ENCODE assay signal across 1 cellular context in the genomic region with DNA sequence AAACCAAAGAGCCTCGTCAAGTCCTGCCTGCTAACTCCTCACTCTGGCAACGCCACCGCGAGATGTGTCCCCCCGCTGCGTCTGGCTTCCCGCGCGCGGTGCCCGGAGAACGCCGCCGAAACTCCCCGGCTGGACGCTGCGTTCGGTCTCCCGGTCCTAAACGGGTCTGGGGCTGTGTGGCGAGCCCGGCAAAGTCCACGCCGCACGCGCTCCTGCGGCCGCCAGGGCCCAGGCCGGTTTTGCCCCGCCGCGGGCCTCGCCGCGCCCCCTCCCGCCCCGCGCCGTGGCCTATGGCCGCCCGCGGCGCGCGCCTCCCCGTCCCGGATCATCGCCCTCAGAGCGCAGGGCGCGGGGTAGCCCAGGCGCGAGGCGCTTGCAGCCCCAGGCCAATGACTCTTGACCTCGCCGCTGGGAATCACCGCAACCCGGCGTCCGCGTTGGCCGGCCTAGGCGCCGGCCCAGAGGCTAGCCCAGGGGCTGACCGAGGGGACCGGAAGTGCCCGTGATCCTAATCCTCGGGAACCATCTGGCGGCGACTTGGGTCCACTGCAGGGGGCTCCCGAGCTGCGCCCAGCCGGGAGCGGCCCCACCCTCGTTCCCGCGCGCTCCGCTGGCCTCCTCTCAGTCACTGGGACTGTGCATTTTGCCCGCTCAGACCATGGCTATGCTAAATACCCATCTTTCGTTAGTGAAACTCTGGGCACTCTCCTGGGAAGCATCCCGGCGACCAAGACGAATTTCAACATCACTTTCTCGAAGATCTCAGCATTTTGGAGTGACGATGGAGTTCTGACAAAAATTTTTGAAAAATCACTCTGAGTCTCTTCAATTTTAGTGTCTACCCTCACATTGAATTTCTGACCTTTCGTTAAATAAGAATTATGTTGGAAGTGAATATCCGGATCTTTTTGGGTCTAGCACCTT.
TF ChIP-seq lines count a peak whose summit lies in the region.

A gene (minus strand): TSS at position 214 of the 924 bp plus-strand sequence. CDS start 266 bp downstream, outside the sequence.

TF ChIP-seq in WTC11, 78 proteins besides CTCF, POLR2A, EP300 and RAD21 (continued from another document):
- TF ChIP-seq, protein P1, sequence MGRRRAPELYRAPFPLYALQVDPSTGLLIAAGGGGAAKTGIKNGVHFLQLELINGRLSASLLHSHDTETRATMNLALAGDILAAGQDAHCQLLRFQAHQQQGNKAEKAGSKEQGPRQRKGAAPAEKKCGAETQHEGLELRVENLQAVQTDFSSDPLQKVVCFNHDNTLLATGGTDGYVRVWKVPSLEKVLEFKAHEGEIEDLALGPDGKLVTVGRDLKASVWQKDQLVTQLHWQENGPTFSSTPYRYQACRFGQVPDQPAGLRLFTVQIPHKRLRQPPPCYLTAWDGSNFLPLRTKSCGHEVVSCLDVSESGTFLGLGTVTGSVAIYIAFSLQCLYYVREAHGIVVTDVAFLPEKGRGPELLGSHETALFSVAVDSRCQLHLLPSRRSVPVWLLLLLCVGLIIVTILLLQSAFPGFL (CRISPR knock-in tag; IDR thresholded peaks at IDR 0.05; ENCODE audit: borderline replicate concordance): no peak
- TF ChIP-seq, protein P2, sequence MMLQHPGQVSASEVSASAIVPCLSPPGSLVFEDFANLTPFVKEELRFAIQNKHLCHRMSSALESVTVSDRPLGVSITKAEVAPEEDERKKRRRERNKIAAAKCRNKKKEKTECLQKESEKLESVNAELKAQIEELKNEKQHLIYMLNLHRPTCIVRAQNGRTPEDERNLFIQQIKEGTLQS (CRISPR knock-in tag; conservative IDR thresholded peaks at IDR 0.05): no peak
- TF ChIP-seq NR1H2 (CRISPR knock-in tag; IDR thresholded peaks at IDR 0.05) (no peak), RORB (CRISPR knock-in tag; IDR thresholded peaks at IDR 0.05) (no peak), ETV6 (CRISPR knock-in tag; IDR thresholded peaks at IDR 0.05) (no peak; the same call in 1 of the 2 replicates), GTF2I (CRISPR knock-in tag; conservative IDR thresholded peaks at IDR 0.05) (no peak), ZNF138 (CRISPR knock-in tag; conservative IDR thresholded peaks at IDR 0.05) (no peak), FOXJ3 (CRISPR knock-in tag; IDR thresholded peaks at IDR 0.05; ENCODE audit: borderline replicate concordance) (no peak), NFYB (CRISPR knock-in tag; conservative IDR thresholded peaks at IDR 0.05; ENCODE audit: low read depth) (no peak), ZNF416 (CRISPR knock-in tag; IDR thresholded peaks at IDR 0.05) (no peak), MYBL2 (CRISPR knock-in tag; IDR thresholded peaks at IDR 0.05) (no peak), TEAD4 (CRISPR knock-in tag; IDR thresholded peaks at IDR 0.05) (no peak), FOXP1 (CRISPR knock-in tag; IDR thresholded peaks at IDR 0.05; ENCODE audit: borderline replicate concordance) (peak; percentile 86), CREM (CRISPR knock-in tag; IDR thresholded peaks at IDR 0.05) (0 out of 2 replicates have a peak, but pooled peaks have one; percentile 39), NR3C1 (CRISPR knock-in tag; conservative IDR thresholded peaks at IDR 0.05; ENCODE audit: low read depth) (no peak), TP53 (CRISPR knock-in tag; IDR thresholded peaks at IDR 0.05) (0 out of 2 replicates have a peak, but pooled peaks have one; percentile 34), SP1 (CRISPR knock-in tag; conservative IDR thresholded peaks at IDR 0.05) (peak; percentile 46; the same call in 1 of the 2 replicates), NR2C2 (CRISPR knock-in tag; IDR thresholded peaks at IDR 0.05) (no peak), ELF4 (CRISPR knock-in tag; IDR thresholded peaks at IDR 0.05; ENCODE audit: low read depth) (no peak), GRHL2 (CRISPR knock-in tag; IDR thresholded peaks at IDR 0.05; ENCODE audit: insufficient replicate concordance, severe bottlenecking) (no peak), ZNF396 (CRISPR knock-in tag; IDR thresholded peaks at IDR 0.05; ENCODE audit: borderline replicate concordance) (no peak)
- TF ChIP-seq, protein P3, sequence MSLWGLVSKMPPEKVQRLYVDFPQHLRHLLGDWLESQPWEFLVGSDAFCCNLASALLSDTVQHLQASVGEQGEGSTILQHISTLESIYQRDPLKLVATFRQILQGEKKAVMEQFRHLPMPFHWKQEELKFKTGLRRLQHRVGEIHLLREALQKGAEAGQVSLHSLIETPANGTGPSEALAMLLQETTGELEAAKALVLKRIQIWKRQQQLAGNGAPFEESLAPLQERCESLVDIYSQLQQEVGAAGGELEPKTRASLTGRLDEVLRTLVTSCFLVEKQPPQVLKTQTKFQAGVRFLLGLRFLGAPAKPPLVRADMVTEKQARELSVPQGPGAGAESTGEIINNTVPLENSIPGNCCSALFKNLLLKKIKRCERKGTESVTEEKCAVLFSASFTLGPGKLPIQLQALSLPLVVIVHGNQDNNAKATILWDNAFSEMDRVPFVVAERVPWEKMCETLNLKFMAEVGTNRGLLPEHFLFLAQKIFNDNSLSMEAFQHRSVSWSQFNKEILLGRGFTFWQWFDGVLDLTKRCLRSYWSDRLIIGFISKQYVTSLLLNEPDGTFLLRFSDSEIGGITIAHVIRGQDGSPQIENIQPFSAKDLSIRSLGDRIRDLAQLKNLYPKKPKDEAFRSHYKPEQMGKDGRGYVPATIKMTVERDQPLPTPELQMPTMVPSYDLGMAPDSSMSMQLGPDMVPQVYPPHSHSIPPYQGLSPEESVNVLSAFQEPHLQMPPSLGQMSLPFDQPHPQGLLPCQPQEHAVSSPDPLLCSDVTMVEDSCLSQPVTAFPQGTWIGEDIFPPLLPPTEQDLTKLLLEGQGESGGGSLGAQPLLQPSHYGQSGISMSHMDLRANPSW (CRISPR knock-in tag; conservative IDR thresholded peaks at IDR 0.05; ENCODE audit: low read depth): no peak
- TF ChIP-seq, protein P4, sequence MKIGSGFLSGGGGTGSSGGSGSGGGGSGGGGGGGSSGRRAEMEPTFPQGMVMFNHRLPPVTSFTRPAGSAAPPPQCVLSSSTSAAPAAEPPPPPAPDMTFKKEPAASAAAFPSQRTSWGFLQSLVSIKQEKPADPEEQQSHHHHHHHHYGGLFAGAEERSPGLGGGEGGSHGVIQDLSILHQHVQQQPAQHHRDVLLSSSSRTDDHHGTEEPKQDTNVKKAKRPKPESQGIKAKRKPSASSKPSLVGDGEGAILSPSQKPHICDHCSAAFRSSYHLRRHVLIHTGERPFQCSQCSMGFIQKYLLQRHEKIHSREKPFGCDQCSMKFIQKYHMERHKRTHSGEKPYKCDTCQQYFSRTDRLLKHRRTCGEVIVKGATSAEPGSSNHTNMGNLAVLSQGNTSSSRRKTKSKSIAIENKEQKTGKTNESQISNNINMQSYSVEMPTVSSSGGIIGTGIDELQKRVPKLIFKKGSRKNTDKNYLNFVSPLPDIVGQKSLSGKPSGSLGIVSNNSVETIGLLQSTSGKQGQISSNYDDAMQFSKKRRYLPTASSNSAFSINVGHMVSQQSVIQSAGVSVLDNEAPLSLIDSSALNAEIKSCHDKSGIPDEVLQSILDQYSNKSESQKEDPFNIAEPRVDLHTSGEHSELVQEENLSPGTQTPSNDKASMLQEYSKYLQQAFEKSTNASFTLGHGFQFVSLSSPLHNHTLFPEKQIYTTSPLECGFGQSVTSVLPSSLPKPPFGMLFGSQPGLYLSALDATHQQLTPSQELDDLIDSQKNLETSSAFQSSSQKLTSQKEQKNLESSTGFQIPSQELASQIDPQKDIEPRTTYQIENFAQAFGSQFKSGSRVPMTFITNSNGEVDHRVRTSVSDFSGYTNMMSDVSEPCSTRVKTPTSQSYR (CRISPR knock-in tag; IDR thresholded peaks at IDR 0.05): no peak
- TF ChIP-seq, protein P5, sequence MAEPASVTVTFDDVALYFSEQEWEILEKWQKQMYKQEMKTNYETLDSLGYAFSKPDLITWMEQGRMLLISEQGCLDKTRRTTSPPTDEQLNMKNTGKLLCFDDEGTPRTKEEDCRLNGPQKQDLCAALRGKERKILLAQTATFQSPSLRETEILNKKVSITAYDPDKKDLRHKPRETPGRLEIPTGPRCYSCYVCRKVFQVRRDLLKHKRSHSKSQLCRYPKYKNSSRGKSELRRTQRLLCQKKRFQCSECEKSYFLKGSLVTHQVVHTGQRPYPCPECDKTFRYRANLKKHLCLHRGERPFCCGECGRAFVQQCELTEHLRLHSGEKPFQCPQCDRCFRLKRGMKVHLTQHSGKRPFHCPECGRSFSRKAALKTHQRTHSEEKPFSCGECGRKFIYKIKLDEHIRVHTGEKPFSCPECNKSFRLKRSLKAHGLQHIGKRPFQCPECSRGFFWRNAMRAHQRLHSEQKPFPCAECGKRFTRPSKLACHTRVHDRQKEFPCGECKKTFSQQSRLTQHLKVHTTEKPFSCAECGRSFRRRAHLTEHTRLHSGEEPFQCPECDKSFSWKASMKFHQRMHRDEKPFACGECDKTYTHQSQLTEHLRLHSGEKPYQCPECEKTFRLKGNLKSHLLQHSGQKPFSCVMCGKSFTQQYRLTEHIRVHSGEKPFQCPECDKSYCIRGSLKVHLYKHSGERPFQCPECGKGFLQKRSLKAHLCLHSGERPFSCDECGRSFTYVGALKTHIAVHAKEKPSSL (CRISPR knock-in tag; conservative IDR thresholded peaks at IDR 0.05): no peak
- TF ChIP-seq, protein P6, sequence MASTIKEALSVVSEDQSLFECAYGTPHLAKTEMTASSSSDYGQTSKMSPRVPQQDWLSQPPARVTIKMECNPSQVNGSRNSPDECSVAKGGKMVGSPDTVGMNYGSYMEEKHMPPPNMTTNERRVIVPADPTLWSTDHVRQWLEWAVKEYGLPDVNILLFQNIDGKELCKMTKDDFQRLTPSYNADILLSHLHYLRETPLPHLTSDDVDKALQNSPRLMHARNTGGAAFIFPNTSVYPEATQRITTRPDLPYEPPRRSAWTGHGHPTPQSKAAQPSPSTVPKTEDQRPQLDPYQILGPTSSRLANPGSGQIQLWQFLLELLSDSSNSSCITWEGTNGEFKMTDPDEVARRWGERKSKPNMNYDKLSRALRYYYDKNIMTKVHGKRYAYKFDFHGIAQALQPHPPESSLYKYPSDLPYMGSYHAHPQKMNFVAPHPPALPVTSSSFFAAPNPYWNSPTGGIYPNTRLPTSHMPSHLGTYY (CRISPR knock-in tag; IDR thresholded peaks at IDR 0.05): no peak
- TF ChIP-seq, protein P7, sequence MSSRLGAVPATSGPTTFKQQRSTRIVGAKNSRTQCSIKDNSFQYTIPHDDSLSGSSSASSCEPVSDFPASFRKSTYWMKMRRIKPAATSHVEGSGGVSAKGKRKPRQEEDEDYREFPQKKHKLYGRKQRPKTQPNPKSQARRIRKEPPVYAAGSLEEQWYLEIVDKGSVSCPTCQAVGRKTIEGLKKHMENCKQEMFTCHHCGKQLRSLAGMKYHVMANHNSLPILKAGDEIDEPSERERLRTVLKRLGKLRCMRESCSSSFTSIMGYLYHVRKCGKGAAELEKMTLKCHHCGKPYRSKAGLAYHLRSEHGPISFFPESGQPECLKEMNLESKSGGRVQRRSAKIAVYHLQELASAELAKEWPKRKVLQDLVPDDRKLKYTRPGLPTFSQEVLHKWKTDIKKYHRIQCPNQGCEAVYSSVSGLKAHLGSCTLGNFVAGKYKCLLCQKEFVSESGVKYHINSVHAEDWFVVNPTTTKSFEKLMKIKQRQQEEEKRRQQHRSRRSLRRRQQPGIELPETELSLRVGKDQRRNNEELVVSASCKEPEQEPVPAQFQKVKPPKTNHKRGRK (CRISPR knock-in tag; IDR thresholded peaks at IDR 0.05; ENCODE audit: borderline replicate concordance): no peak
- TF ChIP-seq, protein P8, sequence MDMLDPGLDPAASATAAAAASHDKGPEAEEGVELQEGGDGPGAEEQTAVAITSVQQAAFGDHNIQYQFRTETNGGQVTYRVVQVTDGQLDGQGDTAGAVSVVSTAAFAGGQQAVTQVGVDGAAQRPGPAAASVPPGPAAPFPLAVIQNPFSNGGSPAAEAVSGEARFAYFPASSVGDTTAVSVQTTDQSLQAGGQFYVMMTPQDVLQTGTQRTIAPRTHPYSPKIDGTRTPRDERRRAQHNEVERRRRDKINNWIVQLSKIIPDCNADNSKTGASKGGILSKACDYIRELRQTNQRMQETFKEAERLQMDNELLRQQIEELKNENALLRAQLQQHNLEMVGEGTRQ (CRISPR knock-in tag; IDR thresholded peaks at IDR 0.05): 0 out of 2 replicates have a peak, but pooled peaks have one; percentile 7
- TF ChIP-seq, protein P9, sequence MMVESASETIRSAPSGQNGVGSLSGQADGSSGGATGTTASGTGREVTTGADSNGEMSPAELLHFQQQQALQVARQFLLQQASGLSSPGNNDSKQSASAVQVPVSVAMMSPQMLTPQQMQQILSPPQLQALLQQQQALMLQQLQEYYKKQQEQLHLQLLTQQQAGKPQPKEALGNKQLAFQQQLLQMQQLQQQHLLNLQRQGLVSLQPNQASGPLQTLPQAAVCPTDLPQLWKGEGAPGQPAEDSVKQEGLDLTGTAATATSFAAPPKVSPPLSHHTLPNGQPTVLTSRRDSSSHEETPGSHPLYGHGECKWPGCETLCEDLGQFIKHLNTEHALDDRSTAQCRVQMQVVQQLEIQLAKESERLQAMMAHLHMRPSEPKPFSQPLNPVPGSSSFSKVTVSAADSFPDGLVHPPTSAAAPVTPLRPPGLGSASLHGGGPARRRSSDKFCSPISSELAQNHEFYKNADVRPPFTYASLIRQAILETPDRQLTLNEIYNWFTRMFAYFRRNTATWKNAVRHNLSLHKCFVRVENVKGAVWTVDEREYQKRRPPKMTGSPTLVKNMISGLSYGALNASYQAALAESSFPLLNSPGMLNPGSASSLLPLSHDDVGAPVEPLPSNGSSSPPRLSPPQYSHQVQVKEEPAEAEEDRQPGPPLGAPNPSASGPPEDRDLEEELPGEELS (CRISPR knock-in tag; IDR thresholded peaks at IDR 0.05): 0 out of 2 replicates have a peak, but pooled peaks have one; percentile 10
